Comparison of ENCODE assay signal across 18 cellular contexts in genomic region chr13:114225610-114226009, GRCh38. TPM values are rescaled to one million over a fixed set of nuclear protein-coding genes. Genes with fewer than 3 reads are reported as not detected.
DNase-seq lines count a peak whose midpoint lies in the region; ATAC-seq and TF ChIP-seq lines count a peak whose summit lies in the region.
"Had no signal": no experiment of that assay in that cellular context is flagged by ENCODE, and none has a peak within 500 bp of the region (broad histone marks: within the 10 kb centered on the region; RNA-seq: fewer than 3 reads in every experiment).

No MANE protein-coding gene starts in this region.

- H3K27ac ChIP-seq in naive thymus-derived CD4-positive, alpha-beta T cell (ENCODE audit: low read depth, low read length), result peak overlapping the region; percentile 47
- no peak overlapping the region for H3K27ac ChIP-seq in breast epithelium
- H3K27ac ChIP-seq: left ventricle myocardium inferior, neutrophil, thyroid gland had no signal

- H3K9me2 ChIP-seq in Loucy (replicated peaks; ENCODE audit: low read depth, low read length), result no peaks in the 10 kb centered on the region

- no peak overlapping the region for H2AFZ ChIP-seq in Loucy (ENCODE audit: low read length)

- TF ChIP-seq POLR2A in breast epithelium (IDR thresholded peaks at IDR 0.05), result no peak

- intact Hi-C loops in naive thymus-derived CD4-positive, alpha-beta T cell (cut with micrococcal nuclease), result loop anchor here (1.0 to 5.0 kb wide), 10 partner anchors 77 to 408 kb away; no protein-coding TSS in a partner anchor
- intact Hi-C loops in breast epithelium (cut with DNase I; ENCODE audit: low total_unique reads), result loop anchor here (5.0 kb wide), 1 partner anchor 268 kb away; no protein-coding TSS in a partner anchor

- H3K27me3 Mint-ChIP-seq in activated T-cell treated with anti-CD3 and anti-CD28 coated beads, Interleukin-2, amount 50 U/mL, for 72 hours (ENCODE audit: low read depth), result no peaks in the 10 kb centered on the region
- H3K27me3 Mint-ChIP-seq in activated T-cell treated with anti-CD3 and anti-CD28 coated beads, Interleukin-2, amount 50 U/mL, for 24 hours, result no peaks in the 10 kb centered on the region
- no peaks in the 10 kb centered on the region for H3K27me3 Mint-ChIP-seq in activated naive CD4-positive, alpha-beta T cell treated with anti-CD3 and anti-CD28 coated beads, Interleukin-2, amount 50 U/mL, for 24 hours
- peaks cover 0 to 31% (median 4%) of the 10 kb centered on the region in 5 donors for H3K27me3 Mint-ChIP-seq in naive thymus-derived CD4-positive, alpha-beta T cell

- H3K4me3 ChIP-seq in Loucy (ENCODE audit: low read length, poor library complexity, severe bottlenecking) (no peak overlapping the region), breast epithelium (no peak overlapping the region)
- peak overlapping the region; percentile 11 for H3K4me3 ChIP-seq in naive thymus-derived CD4-positive, alpha-beta T cell (ENCODE audit: low read length)
- H3K4me3 ChIP-seq: left ventricle myocardium inferior, thyroid gland had no signal

- POLR2A ChIA-PET in naive thymus-derived CD4-positive, alpha-beta T cell (lab: Charles Lee), result interaction anchor here (0.8 to 1.8 kb wide), 14 partner anchors 30 to 158 kb away, joined by 3 to 17 read pairs (median 5); partner anchors contain the start of gene UPF3A

- peak in 1 of 2 donors; percentile 22 for ATAC-seq in activated T-cell treated with anti-CD3 and anti-CD28 coated beads, Interleukin-2, amount 50 U/mL, for 72 hours (replicated peaks in 1 of 2)
- ATAC-seq in naive thymus-derived CD4-positive, alpha-beta T cell, result no peak

- peaks cover 72% of the 10 kb centered on the region for H3K4me1 Mint-ChIP-seq in activated T-cell treated with anti-CD3 and anti-CD28 coated beads, Interleukin-2, amount 50 U/mL, for 72 hours (ENCODE audit: low read depth)
- peaks cover 60% of the 10 kb centered on the region for H3K4me1 Mint-ChIP-seq in activated T-cell treated with anti-CD3 and anti-CD28 coated beads, Interleukin-2, amount 50 U/mL, for 24 hours (ENCODE audit: low read depth)
- peaks cover 59% of the 10 kb centered on the region for H3K4me1 Mint-ChIP-seq in activated naive CD4-positive, alpha-beta T cell treated with anti-CD3 and anti-CD28 coated beads, Interleukin-2, amount 50 U/mL, for 24 hours
- H3K4me1 Mint-ChIP-seq in naive thymus-derived CD4-positive, alpha-beta T cell, result peaks cover 45 to 62% (median 51%) of the 10 kb centered on the region in 7 donors

- no peaks in the 10 kb centered on the region for H3K79me2 ChIP-seq in Loucy (ENCODE audit: insufficient read depth, low read length)

- peak overlapping the region; percentile 59 for H3K4me2 ChIP-seq in Loucy (ENCODE audit: low read depth, low read length, poor library complexity, severe bottlenecking)

- no peak for TF ChIP-seq CTCF in Loucy (conservative IDR thresholded peaks at IDR 0.05; ENCODE audit: low read length)
- TF ChIP-seq CTCF in breast epithelium (IDR thresholded peaks at IDR 0.05), result no peak

- CTCF ChIA-PET in naive thymus-derived CD4-positive, alpha-beta T cell (lab: Charles Lee), result interaction anchor here (0.5 to 1.9 kb wide), 21 partner anchors 10 to 411 kb away, joined by 3 to 13 read pairs (median 5); no protein-coding TSS in a partner anchor

- peak overlapping the region; percentile 22 for H3K27ac Mint-ChIP-seq in activated T-cell treated with anti-CD3 and anti-CD28 coated beads, Interleukin-2, amount 50 U/mL, for 72 hours
- no peak overlapping the region for H3K27ac Mint-ChIP-seq in activated T-cell treated with anti-CD3 and anti-CD28 coated beads, Interleukin-2, amount 50 U/mL, for 24 hours
- H3K27ac Mint-ChIP-seq in activated naive CD4-positive, alpha-beta T cell treated with anti-CD3 and anti-CD28 coated beads, Interleukin-2, amount 50 U/mL, for 24 hours, result peak overlapping the region; percentile 81
- H3K27ac Mint-ChIP-seq in naive thymus-derived CD4-positive, alpha-beta T cell, result peak overlapping the region; percentile 13 to 95 (median 90)

- no peaks in the 10 kb centered on the region for H4K20me1 ChIP-seq in Loucy (ENCODE audit: insufficient read depth, low read length, poor library complexity, severe bottlenecking)

- peak overlapping the region in 1 of 2 donors; percentile 29 for H3K4me3 Mint-ChIP-seq in activated T-cell treated with anti-CD3 and anti-CD28 coated beads, Interleukin-2, amount 50 U/mL, for 72 hours
- H3K4me3 Mint-ChIP-seq in activated T-cell treated with anti-CD3 and anti-CD28 coated beads, Interleukin-2, amount 50 U/mL, for 24 hours, result no peak overlapping the region
- H3K4me3 Mint-ChIP-seq in activated naive CD4-positive, alpha-beta T cell treated with anti-CD3 and anti-CD28 coated beads, Interleukin-2, amount 50 U/mL, for 24 hours, result no peak overlapping the region
- peak overlapping the region in 7 of 10 donors; percentile 48 to 74 (median 59) for H3K4me3 Mint-ChIP-seq in naive thymus-derived CD4-positive, alpha-beta T cell

- H3K9me3 Mint-ChIP-seq in activated T-cell treated with anti-CD3 and anti-CD28 coated beads, Interleukin-2, amount 50 U/mL, for 72 hours, result peaks cover 0 to 2% of the 10 kb centered on the region in 2 donors
- H3K9me3 Mint-ChIP-seq in activated T-cell treated with anti-CD3 and anti-CD28 coated beads, Interleukin-2, amount 50 U/mL, for 24 hours, result no peaks in the 10 kb centered on the region
- no peaks in the 10 kb centered on the region for H3K9me3 Mint-ChIP-seq in activated naive CD4-positive, alpha-beta T cell treated with anti-CD3 and anti-CD28 coated beads, Interleukin-2, amount 50 U/mL, for 24 hours
- H3K9me3 Mint-ChIP-seq in naive thymus-derived CD4-positive, alpha-beta T cell, result peaks cover 0 to 4% (median 0%) of the 10 kb centered on the region in 11 donors

- no peak for DNase-seq in activated T-cell treated with anti-CD3 and anti-CD28 coated beads, Interleukin-2, amount 50 U/mL, for 72 hours
- DNase-seq in activated T-cell treated with anti-CD3 and anti-CD28 coated beads, Interleukin-2, amount 50 U/mL, for 24 hours, result no peak
- DNase-seq in naive thymus-derived CD4-positive, alpha-beta T cell, result peak in 6 of 9 donors; percentile 26 to 50 (median 34)
- no peak for DNase-seq in NCI-H446 (lab: John Stamatoyannopoulos, UW)
- no peak for DNase-seq in breast epithelium (ENCODE audit: low spot score in 2 of 2)
- no peak for DNase-seq in NCI-H2029 (lab: John Stamatoyannopoulos, UW)
- DNase-seq: activated gamma-delta T cell, DND-41, left ventricle myocardium inferior, NCI-H345, thyroid gland had no signal

- H3K36me3 ChIP-seq in Loucy (ENCODE audit: insufficient read depth, low read length) (no peaks in the 10 kb centered on the region), breast epithelium (no peaks in the 10 kb centered on the region)
- no peaks in the 10 kb centered on the region for H3K36me3 ChIP-seq in naive thymus-derived CD4-positive, alpha-beta T cell (ENCODE audit: control insufficient read depth in 2 of 3, insufficient read depth in 3 of 3, low read length in 3 of 3)
- H3K36me3 ChIP-seq: left ventricle myocardium inferior, neutrophil, thyroid gland had no signal

- peaks cover 1 to 2% of the 10 kb centered on the region in 2 donors for H3K36me3 Mint-ChIP-seq in activated T-cell treated with anti-CD3 and anti-CD28 coated beads, Interleukin-2, amount 50 U/mL, for 72 hours (ENCODE audit: insufficient read depth in 2 of 2)
- no peaks in the 10 kb centered on the region for H3K36me3 Mint-ChIP-seq in activated T-cell treated with anti-CD3 and anti-CD28 coated beads, Interleukin-2, amount 50 U/mL, for 24 hours (ENCODE audit: low read depth)
- H3K36me3 Mint-ChIP-seq in activated naive CD4-positive, alpha-beta T cell treated with anti-CD3 and anti-CD28 coated beads, Interleukin-2, amount 50 U/mL, for 24 hours, result no peaks in the 10 kb centered on the region
- H3K36me3 Mint-ChIP-seq in naive thymus-derived CD4-positive, alpha-beta T cell, result peaks cover 0 to 2% (median 0%) of the 10 kb centered on the region in 5 donors

- H3K9me3 ChIP-seq in Loucy (ENCODE audit: insufficient read depth, low read depth, low read length), result no peaks in the 10 kb centered on the region
- no peaks in the 10 kb centered on the region for H3K9me3 ChIP-seq in naive thymus-derived CD4-positive, alpha-beta T cell (ENCODE audit: control insufficient read depth in 2 of 3, low read length in 3 of 3)
- no peaks in the 10 kb centered on the region for H3K9me3 ChIP-seq in breast epithelium
- H3K9me3 ChIP-seq: left ventricle myocardium inferior, neutrophil, thyroid gland had no signal

- H3K4me1 ChIP-seq in Loucy (ENCODE audit: insufficient read depth, low read length, poor library complexity, severe bottlenecking) (peaks cover 47% of the 10 kb centered on the region), breast epithelium (peaks cover 0 to 10% of the 10 kb centered on the region in 2 donors)
- peaks cover 17 to 50% of the 10 kb centered on the region in 2 donors for H3K4me1 ChIP-seq in naive thymus-derived CD4-positive, alpha-beta T cell (ENCODE audit: control insufficient read depth in 2 of 2, insufficient read depth in 2 of 2, low read length in 2 of 2)

- H3F3A ChIP-seq in Loucy (ENCODE audit: low read depth), result no peaks in the 10 kb centered on the region

- H3K9ac ChIP-seq in Loucy (ENCODE audit: low read depth, low read length, poor library complexity, severe bottlenecking), result peak overlapping the region; percentile 22

- no peaks in the 10 kb centered on the region for H3K27me3 ChIP-seq in Loucy (ENCODE audit: insufficient read depth, low read length, poor library complexity, severe bottlenecking)
- H3K27me3 ChIP-seq in naive thymus-derived CD4-positive, alpha-beta T cell (ENCODE audit: control insufficient read depth in 2 of 2, insufficient read depth in 2 of 2, low read length in 2 of 2), result no peaks in the 10 kb centered on the region
- H3K27me3 ChIP-seq in breast epithelium, result no peaks in the 10 kb centered on the region
- H3K27me3 ChIP-seq: thyroid gland had no signal

RNA-seq across cellular contexts. Expression of gene CDC16, which starts 9.1 kb away (rescaled TPM):
- total RNA-seq in activated T-cell treated with anti-CD3 and anti-CD28 coated beads, Interleukin-2, amount 50 U/mL, for 72 hours, result 10 to 100 TPM; 75.1 to 99.4 TPM
- 100 to 1,000 TPM in 2 of 5 experiments, 10 to 100 TPM in 3; 66.0 to 108 (median 88.7) TPM for total RNA-seq in naive thymus-derived CD4-positive, alpha-beta T cell
- polyA plus RNA-seq in naive thymus-derived CD4-positive, alpha-beta T cell, result 10 to 100 TPM; 20.1 to 20.9 TPM
- total RNA-seq in breast epithelium, result 10 to 100 TPM; 53.1 to 82.5 (median 77.7) TPM

RNA-seq across cellular contexts. Expression of gene CFAP97D2, which starts 46.6 kb away (rescaled TPM):
- total RNA-seq in activated T-cell treated with anti-CD3 and anti-CD28 coated beads, Interleukin-2, amount 50 U/mL, for 72 hours, result 1 to 10 TPM in 1 of 2 donors, under 1 TPM in 1; 0.36 to 1.1 TPM
- 1 to 10 TPM in 1 of 5 experiments, under 1 TPM in 1, not detected in 3; 0.27 to 1.1 TPM for total RNA-seq in naive thymus-derived CD4-positive, alpha-beta T cell
- under 1 TPM in 1 of 2 donors, not detected in 1; 0.33 TPM for polyA plus RNA-seq in naive thymus-derived CD4-positive, alpha-beta T cell
- total RNA-seq in breast epithelium, result not detected
- total RNA-seq: HepG2, left ventricle myocardium inferior, MCF 10A, mucosa of gallbladder, thyroid gland had no signal
- polyA plus RNA-seq: AG04450, HepG2 had no signal

RNA-seq across cellular contexts. Expression of gene UPF3A, which starts 55.8 kb away (rescaled TPM):
- 10 to 100 TPM; 66.4 to 81.5 TPM for total RNA-seq in activated T-cell treated with anti-CD3 and anti-CD28 coated beads, Interleukin-2, amount 50 U/mL, for 72 hours
- 10 to 100 TPM; 30.1 to 88.7 (median 62.9) TPM for total RNA-seq in naive thymus-derived CD4-positive, alpha-beta T cell
- 10 to 100 TPM; 12.3 to 24.4 TPM for polyA plus RNA-seq in naive thymus-derived CD4-positive, alpha-beta T cell
- total RNA-seq in breast epithelium, result 10 to 100 TPM; 48.5 to 52.8 (median 49.6) TPM

Comparison
In these comparisons a context has a peak if more than half of its experiments do, and no peak if none do; other contexts are left out.
1. DNase-seq: peak in naive thymus-derived CD4-positive, alpha-beta T cell (6 of 9); none in activated T-cell treated with anti-CD3 and anti-CD28 coated beads, Interleukin-2, amount 50 U/mL, for 72 hours (0 of 2), activated T-cell treated with anti-CD3 and anti-CD28 coated beads, Interleukin-2, amount 50 U/mL, for 24 hours (single experiment), NCI-H446 (0 of 2), breast epithelium (0 of 2) and NCI-H2029 (single experiment).
2. H3K4me3 Mint-ChIP-seq: peak in naive thymus-derived CD4-positive, alpha-beta T cell (7 of 10); none in activated T-cell treated with anti-CD3 and anti-CD28 coated beads, Interleukin-2, amount 50 U/mL, for 24 hours (single experiment) and activated naive CD4-positive, alpha-beta T cell treated with anti-CD3 and anti-CD28 coated beads, Interleukin-2, amount 50 U/mL, for 24 hours (single experiment).